In the genomic region with DNA sequence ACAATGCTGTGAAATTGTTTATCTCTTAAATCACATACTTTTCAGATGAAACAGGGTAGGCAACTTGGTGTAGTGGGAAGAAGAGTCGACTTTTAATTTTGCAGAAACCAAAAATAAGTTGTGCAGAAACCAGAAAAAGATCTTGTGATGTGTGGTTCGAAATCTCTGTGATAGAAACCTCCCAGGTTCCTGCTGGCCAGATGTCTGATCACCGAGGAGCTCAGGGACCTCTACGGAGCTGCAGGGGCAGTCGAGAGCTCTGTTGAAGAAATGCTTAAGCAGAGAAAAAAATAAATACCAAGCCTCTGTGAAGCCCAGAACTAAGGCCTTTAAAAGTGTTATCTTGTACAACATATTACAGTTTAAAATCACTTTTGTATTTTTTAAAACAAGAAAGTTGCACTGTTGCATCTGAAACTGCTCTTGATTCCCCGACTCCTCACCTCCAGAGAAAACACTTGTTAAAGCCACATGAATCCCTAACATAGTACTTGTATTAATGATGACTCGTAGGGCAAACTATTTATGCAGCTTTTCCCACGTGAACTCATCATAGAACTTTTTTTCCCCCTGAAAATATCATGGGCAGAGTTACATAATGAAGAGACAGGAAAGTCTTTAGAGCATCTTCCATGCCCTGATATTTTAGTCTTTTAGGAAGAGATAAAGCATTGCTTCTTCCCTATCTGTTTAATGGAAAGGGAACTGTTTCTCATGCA, we compare ENCODE assay signal across 1 cellular context.
TF ChIP-seq lines count a peak whose summit lies in the region.

No MANE protein-coding gene starts in this region.

TF ChIP-seq in WTC11, 78 proteins besides CTCF, POLR2A, EP300 and RAD21 (continued from another document):
- no peak for TF ChIP-seq NFYB (CRISPR knock-in tag; conservative IDR thresholded peaks at IDR 0.05; ENCODE audit: low read depth)
- TF ChIP-seq ZNF232 (CRISPR knock-in tag; IDR thresholded peaks at IDR 0.05), result no peak
- TF ChIP-seq SOX15 (CRISPR knock-in tag; IDR thresholded peaks at IDR 0.05), result no peak
- TF ChIP-seq, protein P1, sequence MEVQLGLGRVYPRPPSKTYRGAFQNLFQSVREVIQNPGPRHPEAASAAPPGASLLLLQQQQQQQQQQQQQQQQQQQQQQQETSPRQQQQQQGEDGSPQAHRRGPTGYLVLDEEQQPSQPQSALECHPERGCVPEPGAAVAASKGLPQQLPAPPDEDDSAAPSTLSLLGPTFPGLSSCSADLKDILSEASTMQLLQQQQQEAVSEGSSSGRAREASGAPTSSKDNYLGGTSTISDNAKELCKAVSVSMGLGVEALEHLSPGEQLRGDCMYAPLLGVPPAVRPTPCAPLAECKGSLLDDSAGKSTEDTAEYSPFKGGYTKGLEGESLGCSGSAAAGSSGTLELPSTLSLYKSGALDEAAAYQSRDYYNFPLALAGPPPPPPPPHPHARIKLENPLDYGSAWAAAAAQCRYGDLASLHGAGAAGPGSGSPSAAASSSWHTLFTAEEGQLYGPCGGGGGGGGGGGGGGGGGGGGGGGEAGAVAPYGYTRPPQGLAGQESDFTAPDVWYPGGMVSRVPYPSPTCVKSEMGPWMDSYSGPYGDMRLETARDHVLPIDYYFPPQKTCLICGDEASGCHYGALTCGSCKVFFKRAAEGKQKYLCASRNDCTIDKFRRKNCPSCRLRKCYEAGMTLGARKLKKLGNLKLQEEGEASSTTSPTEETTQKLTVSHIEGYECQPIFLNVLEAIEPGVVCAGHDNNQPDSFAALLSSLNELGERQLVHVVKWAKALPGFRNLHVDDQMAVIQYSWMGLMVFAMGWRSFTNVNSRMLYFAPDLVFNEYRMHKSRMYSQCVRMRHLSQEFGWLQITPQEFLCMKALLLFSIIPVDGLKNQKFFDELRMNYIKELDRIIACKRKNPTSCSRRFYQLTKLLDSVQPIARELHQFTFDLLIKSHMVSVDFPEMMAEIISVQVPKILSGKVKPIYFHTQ (CRISPR knock-in tag; IDR thresholded peaks at IDR 0.05), result no peak
- TF ChIP-seq, protein P2, sequence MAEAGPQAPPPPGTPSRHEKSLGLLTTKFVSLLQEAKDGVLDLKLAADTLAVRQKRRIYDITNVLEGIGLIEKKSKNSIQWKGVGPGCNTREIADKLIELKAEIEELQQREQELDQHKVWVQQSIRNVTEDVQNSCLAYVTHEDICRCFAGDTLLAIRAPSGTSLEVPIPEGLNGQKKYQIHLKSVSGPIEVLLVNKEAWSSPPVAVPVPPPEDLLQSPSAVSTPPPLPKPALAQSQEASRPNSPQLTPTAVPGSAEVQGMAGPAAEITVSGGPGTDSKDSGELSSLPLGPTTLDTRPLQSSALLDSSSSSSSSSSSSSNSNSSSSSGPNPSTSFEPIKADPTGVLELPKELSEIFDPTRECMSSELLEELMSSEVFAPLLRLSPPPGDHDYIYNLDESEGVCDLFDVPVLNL (CRISPR knock-in tag; IDR thresholded peaks at IDR 0.05; ENCODE audit: borderline replicate concordance, low read depth), result no peak
- no peak for TF ChIP-seq OVOL2 (CRISPR knock-in tag; IDR thresholded peaks at IDR 0.05; ENCODE audit: borderline replicate concordance)
